In the genomic region with DNA sequence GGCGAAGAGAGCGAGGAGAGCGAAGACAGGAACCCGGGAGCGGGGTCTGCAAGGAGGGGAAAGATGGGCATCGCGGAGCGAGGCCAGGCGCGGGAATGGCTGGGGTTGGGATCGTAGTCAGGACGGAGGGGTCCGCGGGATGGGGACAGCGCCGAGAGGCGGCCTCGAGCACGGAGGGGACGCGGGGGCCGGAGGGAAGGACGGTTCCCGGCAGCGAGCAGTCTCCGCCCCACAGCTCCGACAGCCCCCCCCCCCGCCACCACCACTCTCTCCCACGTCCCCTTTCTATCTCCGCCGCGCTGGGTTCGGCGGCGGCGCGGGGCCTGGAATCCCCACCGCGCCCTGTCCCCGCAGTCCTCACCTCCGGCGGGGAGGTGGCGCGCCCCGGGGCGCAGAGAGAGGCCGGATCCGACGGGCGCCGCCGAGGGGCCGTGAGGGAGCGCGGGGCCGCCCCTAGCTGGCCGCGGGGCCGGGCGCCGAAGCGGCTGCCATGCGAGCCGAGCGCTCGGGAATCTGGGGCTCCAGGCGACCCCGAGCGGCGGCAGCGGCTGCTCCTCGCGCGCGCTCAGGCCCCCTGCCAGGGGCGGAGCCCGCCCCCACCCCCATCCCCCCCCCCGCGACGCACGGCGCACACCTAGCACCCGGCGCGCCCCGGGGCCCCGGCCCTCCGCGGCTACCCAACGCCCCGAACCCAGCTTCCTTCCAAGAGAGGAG, we compare ENCODE assay signal across 9 cellular contexts. TPM values are rescaled to one million over a fixed set of nuclear protein-coding genes. Genes with fewer than 3 reads are reported as not detected.
DNase-seq lines count a peak whose midpoint lies in the region; ATAC-seq and TF ChIP-seq lines count a peak whose summit lies in the region.
"Had no signal": no experiment of that assay in that cellular context is flagged by ENCODE, and none has a peak within 500 bp of the region (broad histone marks: within the 10 kb centered on the region; RNA-seq: fewer than 3 reads in every experiment).

A gene with protein sequence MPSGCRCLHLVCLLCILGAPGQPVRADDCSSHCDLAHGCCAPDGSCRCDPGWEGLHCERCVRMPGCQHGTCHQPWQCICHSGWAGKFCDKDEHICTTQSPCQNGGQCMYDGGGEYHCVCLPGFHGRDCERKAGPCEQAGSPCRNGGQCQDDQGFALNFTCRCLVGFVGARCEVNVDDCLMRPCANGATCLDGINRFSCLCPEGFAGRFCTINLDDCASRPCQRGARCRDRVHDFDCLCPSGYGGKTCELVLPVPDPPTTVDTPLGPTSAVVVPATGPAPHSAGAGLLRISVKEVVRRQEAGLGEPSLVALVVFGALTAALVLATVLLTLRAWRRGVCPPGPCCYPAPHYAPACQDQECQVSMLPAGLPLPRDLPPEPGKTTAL (minus strand): TSS at position 515 of the 714 bp plus-strand sequence. CDS start 723 bp downstream, outside the sequence.

- H3K4me1 Mint-ChIP-seq in neural crest cell, result peaks cover 18% of the 10 kb centered on the region

- intact Hi-C loops in aorta (cut with DNase I), result loop anchor here (2.0 kb wide), 2 partner anchors 42 to 52 kb away; no protein-coding TSS in a partner anchor

- in situ Hi-C loops in G401 (cut with HindIII; ENCODE audit: low sequenced_read_pairs), result no loop called here

- H3K9me3 Mint-ChIP-seq in neural crest cell, result no peaks in the 10 kb centered on the region

- H3K27ac Mint-ChIP-seq in neural crest cell (ENCODE audit: unreplicated experiment), result no peak within 1 kb of the TSS

- DNase-seq in G401 (ENCODE audit: low spot score) (peak; percentile 38), neural crest cell (ENCODE audit: low read depth, low spot score) (no peak), aorta (peak in 1 of 2 donors; percentile 76), cortex of kidney (lab: John Stamatoyannopoulos, UW) (no peak), NCI-H187 treated with DMSO at 0.1 percent for 48 hours (lab: John Stamatoyannopoulos, UW) (no peak)
- DNase-seq in Jurkat, Clone E6-1 (ENCODE audit: low read depth, low spot score), result no peak
- DNase-seq in activated CD8-positive, alpha-beta memory T cell treated with anti-CD3 and anti-CD28 coated beads, Interleukin-2, amount 50 U/mL, for 4 hours, result peak; percentile 37

- no peak within 1 kb of the TSS for H3K27ac ChIP-seq in aorta (ENCODE audit: low read depth in 1 of 2, low read length in 2 of 2)

- H3K36me3 Mint-ChIP-seq in neural crest cell (ENCODE audit: low read depth), result peaks cover 2% of the 10 kb centered on the region

- H3K9me3 ChIP-seq in aorta (ENCODE audit: control insufficient read depth, low read length), result no peaks in the 10 kb centered on the region

- H3K27me3 ChIP-seq in aorta (ENCODE audit: control insufficient read depth in 1 of 2, insufficient read depth in 2 of 2, low read length in 1 of 2), result no peaks in the 10 kb centered on the region

- peaks cover 0 to 6% of the 10 kb centered on the region in 2 donors for H3K36me3 ChIP-seq in aorta (ENCODE audit: control insufficient read depth in 1 of 2, insufficient read depth in 2 of 2, low read length in 1 of 2)

- H3K4me3 ChIP-seq in Jurkat, Clone E6-1 (ENCODE audit: low read length), result peak within 1 kb of the TSS; percentile 49
- H3K4me3 ChIP-seq in aorta (ENCODE audit: low read length in 2 of 2), result peak within 1 kb of the TSS; percentile 30 to 84

- peak within 1 kb of the TSS; percentile 83 for H3K4me3 Mint-ChIP-seq in neural crest cell

- TF ChIP-seq CTCF in neural crest cell (conservative IDR thresholded peaks at IDR 0.05), result no peak

- H3K27me3 Mint-ChIP-seq in neural crest cell (ENCODE audit: low read depth), result peaks cover 54% of the 10 kb centered on the region

- WGBS in aorta, 2 donors, result 1 to 2% methylated on average over 43 to 90 of the region's 91 CpGs

- H3K4me1 ChIP-seq in aorta (ENCODE audit: control insufficient read depth in 1 of 2, insufficient read depth in 2 of 2, low read length in 2 of 2), result no peaks in the 10 kb centered on the region

- peak; percentile 22 for ATAC-seq in esophagus mucosa
- peak; percentile 53 for ATAC-seq in aorta (ENCODE audit: low FRiP score)

RNA-seq across cellular contexts. Expression of the gene that starts here (rescaled TPM):
- total RNA-seq in G401 (2014; rRNA removed; shearing (Covaris generic)), result 3.1 and 3.4 TPM in 2 replicates
- 7.2 TPM for polyA plus RNA-seq in Jurkat, Clone E6-1 (2012; ENCODE audit: insufficient read depth, insufficient read length)
- total RNA-seq in esophagus mucosa, result 8.9 TPM
- 1.5 and 1.6 TPM in 2 replicates for total RNA-seq in neural crest cell
- not detected for total RNA-seq in aorta
- not detected for polyA plus RNA-seq in aorta
- total RNA-seq: subcutaneous adipose tissue had no signal

Comparison
In these comparisons a context has a peak if more than half of its experiments do, and no peak if none do; other contexts are left out.
1. Peak in ATAC-seq and H3K4me3 ChIP-seq in aorta; RNA of the gene not detected or under 1 TPM.
2. DNase-seq: peak in G401 (single experiment) and activated CD8-positive, alpha-beta memory T cell treated with anti-CD3 and anti-CD28 coated beads, Interleukin-2, amount 50 U/mL, for 4 hours (single experiment); none in Jurkat, Clone E6-1 (single experiment), neural crest cell (single experiment), cortex of kidney (single experiment) and NCI-H187 treated with DMSO at 0.1 percent for 48 hours (single experiment).